Comparison of ENCODE assay signal across 20 cellular contexts in genomic region chr13:42388326-42388725, GRCh38.
A peak's percentile ranks its signal among the peaks of the same experiment; 100 is the strongest.
DNase-seq lines count a peak whose midpoint lies in the region; ATAC-seq, FAIRE-seq and TF ChIP-seq lines count a peak whose summit lies in the region.
"Had no signal": no experiment of that assay in that cellular context is flagged by ENCODE, and none has a peak within 500 bp of the region (broad histone marks: within the 10 kb centered on the region; RNA-seq: fewer than 3 reads in every experiment).

No MANE protein-coding gene starts in this region.

- CTCF ChIA-PET in activated CD4-positive, alpha-beta memory T cell treated with anti-CD3 and anti-CD28 coated beads, Interleukin-2, amount 10 ng/mL, durations not matched to agents 7 days and 5 days (lab: Charles Lee) = interaction anchor here (0.7 to 1.0 kb wide), 2 partner anchors 33 to 1429 kb away, joined by 3 to 4 read pairs; no protein-coding TSS in a partner anchor

- POLR2A ChIA-PET in activated CD4-positive, alpha-beta memory T cell treated with anti-CD3 and anti-CD28 coated beads, Interleukin-2, amount 10 ng/mL, durations not matched to agents 7 days and 5 days (lab: Charles Lee) = interaction anchor here (0.9 to 11.5 kb wide), 4 partner anchors 8 to 33 kb away, joined by 3 to 301 read pairs (median 4); no protein-coding TSS in a partner anchor

- TF ChIP-seq POLR2A in GM12891 (IDR thresholded peaks at IDR 0.05; ENCODE audit: low read depth, low read length) = no peak

- H3K27me3 ChIP-seq in osteoblast (ENCODE audit: insufficient read depth, low read length) (no peaks in the 10 kb centered on the region), MM.1S (replicated peaks; ENCODE audit: insufficient read depth, low read length) (no peaks in the 10 kb centered on the region)
- H3K27me3 ChIP-seq: BE2C, Peyer's patch, SJCRH30 had no signal

- H3K4me2 ChIP-seq in osteoblast (ENCODE audit: insufficient read depth, low read length) (no peak overlapping the region), MM.1S (ENCODE audit: low read depth, low read length) (no peak overlapping the region)

- H3K27ac Mint-ChIP-seq in stimulated activated naive CD8-positive, alpha-beta T cell treated with anti-CD3 and anti-CD28 coated beads, Interleukin-15, Interleukin-2, amounts not matched to agents 100 ng/mL and 50 ng/mL, for 24 hours = peak overlapping the region; percentile 76
- H3K27ac Mint-ChIP-seq in stimulated activated naive CD8-positive, alpha-beta T cell treated with anti-CD3 and anti-CD28 coated beads, Interleukin-15, amount 100 ng/mL, for 72 hours = no peak overlapping the region
- peak overlapping the region; percentile 0 for H3K27ac Mint-ChIP-seq in activated CD4-positive, alpha-beta memory T cell treated with anti-CD3 and anti-CD28 coated beads, Interleukin-2, amount 10 ng/mL, durations not matched to agents 7 days and 5 days
- H3K27ac Mint-ChIP-seq in immature natural killer cell = peak overlapping the region in 4 of 6 donors; percentile 7 to 23 (median 14)

- no peak overlapping the region for H3K4me3 ChIP-seq in osteoblast (ENCODE audit: insufficient read depth, low read length)
- no peak overlapping the region for H3K4me3 ChIP-seq in MM.1S (ENCODE audit: low read length)
- H3K4me3 ChIP-seq: Peyer's patch, SJCRH30 had no signal

- DNase-seq in stimulated activated naive CD8-positive, alpha-beta T cell treated with anti-CD3 and anti-CD28 coated beads, Interleukin-15, amount 100 ng/mL, for 72 hours = no peak
- DNase-seq in GM12891 (ENCODE audit: insufficient read length, low spot score) (no peak), immature natural killer cell (no peak), osteoblast (ENCODE audit: insufficient read length, low spot score, missing footprints) (no peak), MM.1S (no peak)
- no peak for DNase-seq in activated CD4-positive, alpha-beta memory T cell treated with anti-CD3 and anti-CD28 coated beads, Interleukin-2, amount 10 ng/mL, durations not matched to agents 7 days and 5 days
- DNase-seq: BE2C; CD8-positive, alpha-beta T cell; GDM1; H7; NCI-H1092 treated with DMSO at 0.1 percent for 48 hours; NCI-H146; NCI-H2029 treated with DMSO at 0.1 percent for 48 hours; NCI-H345; NCI-H524 treated with DMSO at 0.1 percent for 48 hours; NCI-H82; Peyer's patch; SJCRH30 had no signal

- H3K27ac ChIP-seq in osteoblast (ENCODE audit: low read depth, low read length) = no peak overlapping the region
- H3K27ac ChIP-seq in MM.1S (ENCODE audit: low read length) = no peak overlapping the region
- H3K27ac ChIP-seq: Peyer's patch, SJCRH30 had no signal

- H3K79me2 ChIP-seq in osteoblast (ENCODE audit: insufficient read depth, low read length) (no peaks in the 10 kb centered on the region), MM.1S (ENCODE audit: low read length) (no peaks in the 10 kb centered on the region)

- peaks cover 67% of the 10 kb centered on the region for H3K4me1 Mint-ChIP-seq in stimulated activated naive CD8-positive, alpha-beta T cell treated with anti-CD3 and anti-CD28 coated beads, Interleukin-15, Interleukin-2, amounts not matched to agents 100 ng/mL and 50 ng/mL, for 24 hours (ENCODE audit: low read depth)
- peaks cover 52% of the 10 kb centered on the region for H3K4me1 Mint-ChIP-seq in stimulated activated naive CD8-positive, alpha-beta T cell treated with anti-CD3 and anti-CD28 coated beads, Interleukin-15, amount 100 ng/mL, for 72 hours
- peaks cover 50% of the 10 kb centered on the region for H3K4me1 Mint-ChIP-seq in activated CD4-positive, alpha-beta memory T cell treated with anti-CD3 and anti-CD28 coated beads, Interleukin-2, amount 10 ng/mL, durations not matched to agents 7 days and 5 days
- H3K4me1 Mint-ChIP-seq in immature natural killer cell = peaks cover 43 to 47% of the 10 kb centered on the region in 2 donors

- no peaks in the 10 kb centered on the region for H4K20me1 ChIP-seq in osteoblast (ENCODE audit: insufficient read depth, low read length)
- no peaks in the 10 kb centered on the region for H4K20me1 ChIP-seq in MM.1S (ENCODE audit: insufficient read depth, low read length)

- H3F3A ChIP-seq in MM.1S (ENCODE audit: insufficient read depth, low read length) = no peaks in the 10 kb centered on the region

- TF ChIP-seq CTCF in osteoblast (IDR thresholded peaks at IDR 0.05; ENCODE audit: extremely low read depth, low read depth, low read length) (no peak), MM.1S (IDR thresholded peaks at IDR 0.05; ENCODE audit: low read length) (no peak)

- no peaks in the 10 kb centered on the region for H3K9me2 ChIP-seq in MM.1S (replicated peaks; ENCODE audit: insufficient read depth, low read length)

- H3K4me1 ChIP-seq in osteoblast (ENCODE audit: insufficient read depth, low read length) = no peaks in the 10 kb centered on the region
- H3K4me1 ChIP-seq in MM.1S (ENCODE audit: low read length) = no peaks in the 10 kb centered on the region
- H3K4me1 ChIP-seq: BE2C, Peyer's patch, SJCRH30 had no signal

- H3K9me3 Mint-ChIP-seq in stimulated activated naive CD8-positive, alpha-beta T cell treated with anti-CD3 and anti-CD28 coated beads, Interleukin-15, Interleukin-2, amounts not matched to agents 100 ng/mL and 50 ng/mL, for 24 hours = peaks cover 20% of the 10 kb centered on the region
- H3K9me3 Mint-ChIP-seq in stimulated activated naive CD8-positive, alpha-beta T cell treated with anti-CD3 and anti-CD28 coated beads, Interleukin-15, amount 100 ng/mL, for 72 hours = peaks cover 7% of the 10 kb centered on the region in 2 donors
- peaks cover 6% of the 10 kb centered on the region for H3K9me3 Mint-ChIP-seq in activated CD4-positive, alpha-beta memory T cell treated with anti-CD3 and anti-CD28 coated beads, Interleukin-2, amount 10 ng/mL, durations not matched to agents 7 days and 5 days
- H3K9me3 Mint-ChIP-seq in immature natural killer cell = peaks cover 0 to 2% (median 0%) of the 10 kb centered on the region in 6 donors
- H3K9me3 Mint-ChIP-seq: CD8-positive, alpha-beta T cell had no signal

- H3K36me3 ChIP-seq in osteoblast (ENCODE audit: insufficient read depth, low read length) = no peaks in the 10 kb centered on the region
- H3K36me3 ChIP-seq in MM.1S (replicated peaks; ENCODE audit: insufficient read depth, low read length) = no peaks in the 10 kb centered on the region
- H3K36me3 ChIP-seq: BE2C, Peyer's patch, SJCRH30 had no signal

- H3K9me3 ChIP-seq in osteoblast (ENCODE audit: low read depth, low read length) = no peaks in the 10 kb centered on the region
- no peaks in the 10 kb centered on the region for H3K9me3 ChIP-seq in MM.1S (replicated peaks; ENCODE audit: insufficient read depth, low read length)
- H3K9me3 ChIP-seq: BE2C, Peyer's patch, SJCRH30 had no signal

- ATAC-seq in stimulated activated naive CD8-positive, alpha-beta T cell treated with anti-CD3 and anti-CD28 coated beads, Interleukin-15, amount 100 ng/mL, for 72 hours = no peak
- ATAC-seq in GM19395 (IDR thresholded peaks at IDR 0.05; ENCODE audit: unreplicated experiment) = no peak
- ATAC-seq: CD8-positive, alpha-beta T cell had no signal

- peak; percentile 67 for FAIRE-seq in GM12891 (lab: Jason Lieb, UNC)

- H3K9ac ChIP-seq in MM.1S (ENCODE audit: low read length) = no peak overlapping the region

- H2AFZ ChIP-seq in osteoblast (ENCODE audit: low read length) (no peak overlapping the region), MM.1S (ENCODE audit: low read length) (no peak overlapping the region)

- H3K4me3 Mint-ChIP-seq in stimulated activated naive CD8-positive, alpha-beta T cell treated with anti-CD3 and anti-CD28 coated beads, Interleukin-15, Interleukin-2, amounts not matched to agents 100 ng/mL and 50 ng/mL, for 24 hours = no peak overlapping the region
- H3K4me3 Mint-ChIP-seq in stimulated activated naive CD8-positive, alpha-beta T cell treated with anti-CD3 and anti-CD28 coated beads, Interleukin-15, amount 100 ng/mL, for 72 hours = no peak overlapping the region
- no peak overlapping the region for H3K4me3 Mint-ChIP-seq in activated CD4-positive, alpha-beta memory T cell treated with anti-CD3 and anti-CD28 coated beads, Interleukin-2, amount 10 ng/mL, durations not matched to agents 7 days and 5 days
- H3K4me3 Mint-ChIP-seq in immature natural killer cell = peak overlapping the region in 4 of 5 donors; percentile 0 to 51 (median 14)
- H3K4me3 Mint-ChIP-seq: CD8-positive, alpha-beta T cell had no signal

- no peaks in the 10 kb centered on the region for H3K27me3 Mint-ChIP-seq in stimulated activated naive CD8-positive, alpha-beta T cell treated with anti-CD3 and anti-CD28 coated beads, Interleukin-15, Interleukin-2, amounts not matched to agents 100 ng/mL and 50 ng/mL, for 24 hours
- H3K27me3 Mint-ChIP-seq in stimulated activated naive CD8-positive, alpha-beta T cell treated with anti-CD3 and anti-CD28 coated beads, Interleukin-15, amount 100 ng/mL, for 72 hours = no peaks in the 10 kb centered on the region
- H3K27me3 Mint-ChIP-seq in activated CD4-positive, alpha-beta memory T cell treated with anti-CD3 and anti-CD28 coated beads, Interleukin-2, amount 10 ng/mL, durations not matched to agents 7 days and 5 days = no peaks in the 10 kb centered on the region
- H3K27me3 Mint-ChIP-seq in immature natural killer cell (ENCODE audit: low read depth in 3 of 3) = peaks cover 0 to 7% (median 4%) of the 10 kb centered on the region in 3 donors

- peaks cover 5% of the 10 kb centered on the region for H3K36me3 Mint-ChIP-seq in stimulated activated naive CD8-positive, alpha-beta T cell treated with anti-CD3 and anti-CD28 coated beads, Interleukin-15, Interleukin-2, amounts not matched to agents 100 ng/mL and 50 ng/mL, for 24 hours (ENCODE audit: low read depth)
- H3K36me3 Mint-ChIP-seq in activated CD4-positive, alpha-beta memory T cell treated with anti-CD3 and anti-CD28 coated beads, Interleukin-2, amount 10 ng/mL, durations not matched to agents 7 days and 5 days (ENCODE audit: low read depth) = peaks cover 12% of the 10 kb centered on the region
- H3K36me3 Mint-ChIP-seq in immature natural killer cell = no peaks in the 10 kb centered on the region
- H3K36me3 Mint-ChIP-seq: CD8-positive, alpha-beta T cell had no signal

TF ChIP-seq in GM12891, 5 proteins besides CTCF, POLR2A, EP300 and RAD21:
- TF ChIP-seq POU2F2 (IDR thresholded peaks at IDR 0.05; ENCODE audit: low read depth, low read length) = no peak

Comparison
In these comparisons a context has a peak if more than half of its experiments do, and no peak if none do; other contexts are left out.
1. H3K27ac Mint-ChIP-seq: peak in stimulated activated naive CD8-positive, alpha-beta T cell treated with anti-CD3 and anti-CD28 coated beads, Interleukin-15, Interleukin-2, amounts not matched to agents 100 ng/mL and 50 ng/mL, for 24 hours (single experiment), activated CD4-positive, alpha-beta memory T cell treated with anti-CD3 and anti-CD28 coated beads, Interleukin-2, amount 10 ng/mL, durations not matched to agents 7 days and 5 days (single experiment) and immature natural killer cell (4 of 6); none in stimulated activated naive CD8-positive, alpha-beta T cell treated with anti-CD3 and anti-CD28 coated beads, Interleukin-15, amount 100 ng/mL, for 72 hours (0 of 2).
2. H3K4me3 Mint-ChIP-seq: peak in immature natural killer cell (4 of 5); none in stimulated activated naive CD8-positive, alpha-beta T cell treated with anti-CD3 and anti-CD28 coated beads, Interleukin-15, Interleukin-2, amounts not matched to agents 100 ng/mL and 50 ng/mL, for 24 hours (single experiment), stimulated activated naive CD8-positive, alpha-beta T cell treated with anti-CD3 and anti-CD28 coated beads, Interleukin-15, amount 100 ng/mL, for 72 hours (0 of 2) and activated CD4-positive, alpha-beta memory T cell treated with anti-CD3 and anti-CD28 coated beads, Interleukin-2, amount 10 ng/mL, durations not matched to agents 7 days and 5 days (single experiment).